In genomic region chr3:169668081-169668956, GRCh38 we compare ENCODE assay signal across 8 cellular contexts. TPM values are rescaled to one million over a fixed set of nuclear protein-coding genes. Genes with fewer than 3 reads are reported as not detected.
DNase-seq lines count a peak whose midpoint lies in the region; ATAC-seq and TF ChIP-seq lines count a peak whose summit lies in the region.

No MANE protein-coding gene starts in this region.

- H3K4me3 ChIP-seq in iPS-15b (ENCODE audit: low read depth, low read length), result peak overlapping the region; percentile 64
- H3K4me3 ChIP-seq in skin epidermis, result peak overlapping the region; percentile 4 to 35 (median 16)

- CTCF ChIA-PET in GM10248 (lab: Yijun Ruan, JAX), result interaction anchor here (0.8 to 5.6 kb wide), 14 partner anchors 9 to 1457 kb away, joined by 3 to 69 read pairs (median 5); no protein-coding TSS in a partner anchor

- no peak for TF ChIP-seq CTCF in GM10248 (IDR thresholded peaks at IDR 0.05; ENCODE audit: control extremely low read depth, extremely low read depth, low read depth, missing control alignments)

- POLR2A ChIA-PET in GM10248 (lab: Yijun Ruan, JAX), result no interaction called here

- H3K27me3 ChIP-seq in iPS-15b (ENCODE audit: control insufficient read depth, insufficient read depth, low read length), result peaks cover 69% of the 10 kb centered on the region

- no peaks in the 10 kb centered on the region for H3K9me3 ChIP-seq in iPS-15b (ENCODE audit: control insufficient read depth, insufficient read depth, low read length)

- H3K27ac ChIP-seq in skin epidermis, result peak overlapping the region in 1 of 21 experiments; percentile 59

- peaks cover 0 to 3% of the 10 kb centered on the region in 2 donors for H3K9me3 Mint-ChIP-seq in activated naive CD4-positive, alpha-beta T cell treated with anti-CD3 and anti-CD28 coated beads, Interleukin-2, amount 50 U/mL, for 72 hours

- H3K27ac Mint-ChIP-seq in activated naive CD4-positive, alpha-beta T cell treated with anti-CD3 and anti-CD28 coated beads, Interleukin-2, amount 50 U/mL, for 72 hours, result no peak overlapping the region

- peak; percentile 13 to 56 for ATAC-seq in activated naive CD4-positive, alpha-beta T cell treated with anti-CD3 and anti-CD28 coated beads, Interleukin-2, amount 50 U/mL, for 72 hours
- no peak for ATAC-seq in HG02938 (IDR thresholded peaks at IDR 0.05; ENCODE audit: unreplicated experiment)

- DNase-seq in NCI-H510A treated with DMSO at 0.1 percent for 48 hours (lab: John Stamatoyannopoulos, UW) (peak; percentile 76), NCI-H510A (lab: John Stamatoyannopoulos, UW) (no peak), Kasumi-1 (lab: John Stamatoyannopoulos, UW) (peak; percentile 27), GM10248 (ENCODE audit: extremely low spot score) (no peak)
- DNase-seq in activated naive CD4-positive, alpha-beta T cell treated with anti-CD3 and anti-CD28 coated beads, Interleukin-2, amount 50 U/mL, for 72 hours (ENCODE audit: low spot score in 2 of 2), result peak in 1 of 2 donors; percentile 39

- H3K36me3 ChIP-seq in iPS-15b (ENCODE audit: control insufficient read depth, insufficient read depth, low read length), result no peaks in the 10 kb centered on the region

- peaks cover 8 to 29% of the 10 kb centered on the region in 2 donors for H3K36me3 Mint-ChIP-seq in activated naive CD4-positive, alpha-beta T cell treated with anti-CD3 and anti-CD28 coated beads, Interleukin-2, amount 50 U/mL, for 72 hours

- peak overlapping the region; percentile 37 for H3K9ac ChIP-seq in iPS-15b (ENCODE audit: low read depth, low read length)

- H3K4me1 ChIP-seq in iPS-15b (ENCODE audit: control insufficient read depth, insufficient read depth, low read length), result peaks cover 23% of the 10 kb centered on the region

RNA-seq across cellular contexts. Expression of gene MECOM, which starts 4.8 kb away (rescaled TPM):
- not detected for total RNA-seq in activated naive CD4-positive, alpha-beta T cell treated with anti-CD3 and anti-CD28 coated beads, Interleukin-2, amount 50 U/mL, for 72 hours

Comparison
In these comparisons a context has a peak if more than half of its experiments do, and no peak if none do; other contexts are left out.
1. DNase-seq: peak in NCI-H510A treated with DMSO at 0.1 percent for 48 hours (single experiment) and Kasumi-1 (2 of 2); none in NCI-H510A (single experiment) and GM10248 (single experiment).